ENCODE assay signal across 29 cellular contexts in genomic region chr6:90119618-90120017, GRCh38.
"Had no signal": no experiment of that assay in that cellular context is flagged by ENCODE, and none has a peak within 500 bp of the region (broad histone marks: within the 10 kb centered on the region; RNA-seq: fewer than 3 reads in every experiment).

No MANE protein-coding gene starts in this region.

- H3K27ac Mint-ChIP-seq: activated CD4-positive, alpha-beta memory T cell treated with anti-CD3 and anti-CD28 coated beads for 36 hours; activated CD4-positive, alpha-beta T cell treated with anti-CD3 and anti-CD28 coated beads, Interleukin-2, amount 10 ng/mL, durations not matched to agents 24 days and 14 days; progenitor cell of endocrine pancreas; stimulated activated effector memory CD8-positive, alpha-beta T cell treated with anti-CD3 and anti-CD28 coated beads, Interleukin-12 subunit alpha, Interleukin-12 subunit beta, amount 100 ng/mL, for 72 hours; T-helper 17 cell had no signal

- FAIRE-seq: bronchial epithelial cell, colon, endometrium had no signal

- H3K4me3 ChIP-seq: esophagus squamous epithelium, left ventricle myocardium inferior, lung, ovary, skin epidermis, transverse colon had no signal

- H3K4me3 Mint-ChIP-seq: activated CD4-positive, alpha-beta memory T cell treated with anti-CD3 and anti-CD28 coated beads for 36 hours; activated CD4-positive, alpha-beta T cell treated with anti-CD3 and anti-CD28 coated beads, Interleukin-2, amount 10 ng/mL, durations not matched to agents 24 days and 14 days; stimulated activated effector memory CD8-positive, alpha-beta T cell treated with anti-CD3 and anti-CD28 coated beads, Interleukin-12 subunit alpha, Interleukin-12 subunit beta, amount 100 ng/mL, for 72 hours; T-helper 17 cell had no signal

- H3K27me3 ChIP-seq: esophagus squamous epithelium, ovary, transverse colon had no signal

- H3K27me3 Mint-ChIP-seq: activated CD4-positive, alpha-beta memory T cell treated with anti-CD3 and anti-CD28 coated beads for 36 hours; activated CD4-positive, alpha-beta T cell treated with anti-CD3 and anti-CD28 coated beads, Interleukin-2, amount 10 ng/mL, durations not matched to agents 24 days and 14 days; progenitor cell of endocrine pancreas; T-helper 17 cell had no signal

- H3K36me3 ChIP-seq: esophagus squamous epithelium, left ventricle myocardium inferior, ovary, transverse colon, WERI-Rb-1 had no signal

- DNase-seq: activated CD4-positive, alpha-beta memory T cell treated with anti-CD3 and anti-CD28 coated beads for 36 hours; activated CD4-positive, alpha-beta T cell treated with anti-CD3 and anti-CD28 coated beads, Interleukin-2, amount 10 ng/mL, durations not matched to agents 24 days and 14 days; activated CD4-positive, CD25-positive, alpha-beta regulatory T cell treated with anti-CD3 and anti-CD28 coated beads, Interleukin-2, amount 50 U/mL, for 72 hours; activated naive CD4-positive, alpha-beta T cell treated with Interleukin-2 at 50 U/mL for 16 hours; activated T-cell treated with anti-CD3 and anti-CD28 coated beads, Interleukin-2, amount 50 U/mL, for 48 hours; anterior cingulate cortex; effector CD8-positive, alpha-beta T cell; esophagus squamous epithelium; foreskin melanocyte; glutamatergic neuron; islet precursor cell; left ventricle myocardium inferior; mesendoderm; ovary; stimulated activated CD4-positive, alpha-beta T cell treated with anti-CD3 and anti-CD28 coated beads, Interleukin-4, amount 100 ng/mL, for 24 hours; SW 1271; T-helper 17 cell; T1000; transverse colon; WERI-Rb-1 had no signal

- H3K9me3 ChIP-seq: esophagus squamous epithelium, ovary had no signal

- H3K4me1 ChIP-seq: esophagus squamous epithelium, transverse colon had no signal

- H3K27ac ChIP-seq: epithelial cell of prostate, esophagus squamous epithelium, left ventricle myocardium inferior, ovary, skin epidermis, transverse colon, WERI-Rb-1 had no signal

- ATAC-seq: sciatic nerve; stimulated activated effector memory CD8-positive, alpha-beta T cell treated with anti-CD3 and anti-CD28 coated beads, Interleukin-12 subunit alpha, Interleukin-12 subunit beta, amount 100 ng/mL, for 72 hours; T-helper 17 cell had no signal
